Comparison of ENCODE assay signal across 18 cellular contexts in the genomic region with DNA sequence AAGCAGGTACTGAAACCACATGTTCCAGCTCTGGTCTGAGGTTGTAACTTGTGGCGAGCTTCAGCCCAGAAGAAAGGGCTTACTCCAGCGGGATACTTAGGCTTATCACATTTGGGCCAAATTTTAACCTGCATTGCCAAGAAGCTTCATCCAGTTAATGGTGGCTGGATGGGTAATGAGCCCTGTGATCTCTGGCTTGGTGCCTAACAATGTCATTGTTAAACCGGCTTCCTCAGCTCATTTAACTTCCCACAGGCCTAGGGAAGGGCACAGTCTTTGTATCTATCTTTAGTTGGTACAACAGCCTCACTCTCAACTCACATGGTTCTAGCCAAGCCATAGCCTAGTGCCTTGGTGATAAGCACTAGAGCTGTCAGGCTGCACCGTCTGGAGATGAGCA. TPM values are rescaled to one million over a fixed set of nuclear protein-coding genes. Genes with fewer than 3 reads are reported as not detected.
DNase-seq lines count a peak whose midpoint lies in the region; ATAC-seq and TF ChIP-seq lines count a peak whose summit lies in the region.
"Had no signal": no experiment of that assay in that cellular context is flagged by ENCODE, and none has a peak within 500 bp of the region (broad histone marks: within the 10 kb centered on the region; RNA-seq: fewer than 3 reads in every experiment).

No MANE protein-coding gene starts in this region.

- H3K27ac ChIP-seq in heart right ventricle: peak overlapping the region in 7 of 10 donors; percentile 32 to 71 (median 55)
- H3K27ac ChIP-seq: cardiac muscle cell, PC-9 had no signal

- no peak overlapping the region for H3K4me3 Mint-ChIP-seq in HFFc6
- H3K4me3 Mint-ChIP-seq: CD4-positive, alpha-beta memory T cell; naive B cell; type B pancreatic cell had no signal

- H3K27me3 ChIP-seq in heart right ventricle (no peaks in the 10 kb centered on the region), MG63 (no peaks in the 10 kb centered on the region)
- H3K27me3 ChIP-seq: cardiac muscle cell had no signal

- intact Hi-C loops in heart right ventricle (cut with DNase I): no loop called here

- H3K36me3 ChIP-seq in heart right ventricle (no peaks in the 10 kb centered on the region), MG63 (no peaks in the 10 kb centered on the region)
- H3K36me3 ChIP-seq: cardiac muscle cell had no signal

- H3K4me3 ChIP-seq in heart right ventricle (no peak overlapping the region), MG63 (no peak overlapping the region)
- H3K4me3 ChIP-seq: cardiac muscle cell, PC-9 had no signal

- TF ChIP-seq CTCF in HFFc6 (IDR thresholded peaks at IDR 0.05) (no peak), heart right ventricle (IDR thresholded peaks at IDR 0.05) (no peak)

- no peak for DNase-seq in HFFc6
- peak in 1 of 2 donors; percentile 56 for DNase-seq in heart right ventricle
- DNase-seq in renal cortical epithelial cell (ENCODE audit: low read depth): peak; percentile 97
- DNase-seq in DMS114 treated with DMSO at 0.1 percent for 48 hours (lab: John Stamatoyannopoulos, UW; ENCODE audit: unreplicated experiment): no peak
- DNase-seq in Ammon's horn (ENCODE audit: low spot score): no peak
- no peak for DNase-seq in MG63
- DNase-seq in activated CD8-positive, alpha-beta memory T cell treated with anti-CD3 and anti-CD28 coated beads for 24 hours: no peak
- DNase-seq: activated naive CD4-positive, alpha-beta T cell treated with anti-CD3 and anti-CD28 coated beads, Interleukin-2, amount 50 U/mL, for 16 hours; CD4-positive, alpha-beta memory T cell; left colon; naive B cell; NCI-H345; PC-9; retina; stimulated activated CD4-positive, alpha-beta T cell treated with anti-CD3 and anti-CD28 coated beads, Interleukin-4, amount 100 ng/mL, for 1 hour had no signal

- H3K9me3 Mint-ChIP-seq in HFFc6: no peaks in the 10 kb centered on the region
- H3K9me3 Mint-ChIP-seq: CD4-positive, alpha-beta memory T cell; naive B cell; type B pancreatic cell had no signal

- H3K4me1 Mint-ChIP-seq in HFFc6 (ENCODE audit: low read depth): peaks cover 94% of the 10 kb centered on the region
- H3K4me1 Mint-ChIP-seq: CD4-positive, alpha-beta memory T cell; naive B cell had no signal

- WGBS in heart right ventricle, 2 donors: 42 to 43% methylated on average over 4 of the region's 4 CpGs

- peak; percentile 5 for ATAC-seq in SK-N-SH treated with all-trans-retinoic acid at 6 μM for 48 hours
- peak; percentile 62 to 96 (median 82) for ATAC-seq in heart right ventricle
- ATAC-seq: left colon had no signal

- no peaks in the 10 kb centered on the region for H3K9me3 ChIP-seq in heart right ventricle
- no peaks in the 10 kb centered on the region for H3K9me3 ChIP-seq in MG63

- H3K27me3 Mint-ChIP-seq in HFFc6 (ENCODE audit: insufficient read depth): no peaks in the 10 kb centered on the region
- H3K27me3 Mint-ChIP-seq: type B pancreatic cell had no signal

- H3K36me3 Mint-ChIP-seq in HFFc6 (ENCODE audit: low read depth): no peaks in the 10 kb centered on the region
- H3K36me3 Mint-ChIP-seq: CD4-positive, alpha-beta memory T cell; naive B cell; type B pancreatic cell had no signal

- H3K27ac Mint-ChIP-seq in HFFc6: peak overlapping the region; percentile 68; the same call in 1 of the 2 replicates
- H3K27ac Mint-ChIP-seq: CD4-positive, alpha-beta memory T cell; naive B cell; type B pancreatic cell had no signal

- peaks cover 0 to 44% (median 10%) of the 10 kb centered on the region in 9 donors for H3K4me1 ChIP-seq in heart right ventricle

TF ChIP-seq in SK-N-SH treated with all-trans-retinoic acid at 6 μM for 48 hours, 23 proteins besides CTCF, POLR2A, EP300 and RAD21:
- TF ChIP-seq ESRRG (CRISPR knock-in tag; IDR thresholded peaks at IDR 0.05) (no peak), ZC3H10 (CRISPR knock-in tag; IDR thresholded peaks at IDR 0.05) (no peak), ZNF70 (CRISPR knock-in tag; IDR thresholded peaks at IDR 0.05) (no peak), ARNTL (CRISPR knock-in tag; IDR thresholded peaks at IDR 0.05; ENCODE audit: borderline replicate concordance, low read depth) (no peak), CSDC2 (CRISPR knock-in tag; IDR thresholded peaks at IDR 0.05) (no peak), TCF4 (CRISPR knock-in tag; IDR thresholded peaks at IDR 0.05; ENCODE audit: borderline replicate concordance) (no peak), PPARA (CRISPR knock-in tag; IDR thresholded peaks at IDR 0.05; ENCODE audit: borderline replicate concordance) (no peak), ZNF565 (CRISPR knock-in tag; conservative IDR thresholded peaks at IDR 0.05; ENCODE audit: low read depth) (no peak), BACH2 (CRISPR knock-in tag; IDR thresholded peaks at IDR 0.05; ENCODE audit: borderline replicate concordance) (no peak), TOX (CRISPR knock-in tag; IDR thresholded peaks at IDR 0.05; ENCODE audit: borderline replicate concordance) (no peak)
- TF ChIP-seq, protein P1, sequence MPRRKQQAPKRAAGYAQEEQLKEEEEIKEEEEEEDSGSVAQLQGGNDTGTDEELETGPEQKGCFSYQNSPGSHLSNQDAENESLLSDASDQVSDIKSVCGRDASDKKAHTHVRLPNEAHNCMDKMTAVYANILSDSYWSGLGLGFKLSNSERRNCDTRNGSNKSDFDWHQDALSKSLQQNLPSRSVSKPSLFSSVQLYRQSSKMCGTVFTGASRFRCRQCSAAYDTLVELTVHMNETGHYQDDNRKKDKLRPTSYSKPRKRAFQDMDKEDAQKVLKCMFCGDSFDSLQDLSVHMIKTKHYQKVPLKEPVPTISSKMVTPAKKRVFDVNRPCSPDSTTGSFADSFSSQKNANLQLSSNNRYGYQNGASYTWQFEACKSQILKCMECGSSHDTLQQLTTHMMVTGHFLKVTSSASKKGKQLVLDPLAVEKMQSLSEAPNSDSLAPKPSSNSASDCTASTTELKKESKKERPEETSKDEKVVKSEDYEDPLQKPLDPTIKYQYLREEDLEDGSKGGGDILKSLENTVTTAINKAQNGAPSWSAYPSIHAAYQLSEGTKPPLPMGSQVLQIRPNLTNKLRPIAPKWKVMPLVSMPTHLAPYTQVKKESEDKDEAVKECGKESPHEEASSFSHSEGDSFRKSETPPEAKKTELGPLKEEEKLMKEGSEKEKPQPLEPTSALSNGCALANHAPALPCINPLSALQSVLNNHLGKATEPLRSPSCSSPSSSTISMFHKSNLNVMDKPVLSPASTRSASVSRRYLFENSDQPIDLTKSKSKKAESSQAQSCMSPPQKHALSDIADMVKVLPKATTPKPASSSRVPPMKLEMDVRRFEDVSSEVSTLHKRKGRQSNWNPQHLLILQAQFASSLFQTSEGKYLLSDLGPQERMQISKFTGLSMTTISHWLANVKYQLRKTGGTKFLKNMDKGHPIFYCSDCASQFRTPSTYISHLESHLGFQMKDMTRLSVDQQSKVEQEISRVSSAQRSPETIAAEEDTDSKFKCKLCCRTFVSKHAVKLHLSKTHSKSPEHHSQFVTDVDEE (CRISPR knock-in tag; IDR thresholded peaks at IDR 0.05): no peak
- TF ChIP-seq, protein P2, sequence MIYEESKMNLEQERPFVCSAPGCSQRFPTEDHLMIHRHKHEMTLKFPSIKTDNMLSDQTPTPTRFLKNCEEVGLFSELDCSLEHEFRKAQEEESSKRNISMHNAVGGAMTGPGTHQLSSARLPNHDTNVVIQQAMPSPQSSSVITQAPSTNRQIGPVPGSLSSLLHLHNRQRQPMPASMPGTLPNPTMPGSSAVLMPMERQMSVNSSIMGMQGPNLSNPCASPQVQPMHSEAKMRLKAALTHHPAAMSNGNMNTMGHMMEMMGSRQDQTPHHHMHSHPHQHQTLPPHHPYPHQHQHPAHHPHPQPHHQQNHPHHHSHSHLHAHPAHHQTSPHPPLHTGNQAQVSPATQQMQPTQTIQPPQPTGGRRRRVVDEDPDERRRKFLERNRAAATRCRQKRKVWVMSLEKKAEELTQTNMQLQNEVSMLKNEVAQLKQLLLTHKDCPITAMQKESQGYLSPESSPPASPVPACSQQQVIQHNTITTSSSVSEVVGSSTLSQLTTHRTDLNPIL (CRISPR knock-in tag; IDR thresholded peaks at IDR 0.05; ENCODE audit: low read depth): no peak
- TF ChIP-seq, protein P3, sequence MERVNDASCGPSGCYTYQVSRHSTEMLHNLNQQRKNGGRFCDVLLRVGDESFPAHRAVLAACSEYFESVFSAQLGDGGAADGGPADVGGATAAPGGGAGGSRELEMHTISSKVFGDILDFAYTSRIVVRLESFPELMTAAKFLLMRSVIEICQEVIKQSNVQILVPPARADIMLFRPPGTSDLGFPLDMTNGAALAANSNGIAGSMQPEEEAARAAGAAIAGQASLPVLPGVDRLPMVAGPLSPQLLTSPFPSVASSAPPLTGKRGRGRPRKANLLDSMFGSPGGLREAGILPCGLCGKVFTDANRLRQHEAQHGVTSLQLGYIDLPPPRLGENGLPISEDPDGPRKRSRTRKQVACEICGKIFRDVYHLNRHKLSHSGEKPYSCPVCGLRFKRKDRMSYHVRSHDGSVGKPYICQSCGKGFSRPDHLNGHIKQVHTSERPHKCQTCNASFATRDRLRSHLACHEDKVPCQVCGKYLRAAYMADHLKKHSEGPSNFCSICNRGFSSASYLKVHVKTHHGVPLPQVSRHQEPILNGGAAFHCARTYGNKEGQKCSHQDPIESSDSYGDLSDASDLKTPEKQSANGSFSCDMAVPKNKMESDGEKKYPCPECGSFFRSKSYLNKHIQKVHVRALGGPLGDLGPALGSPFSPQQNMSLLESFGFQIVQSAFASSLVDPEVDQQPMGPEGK (CRISPR knock-in tag; IDR thresholded peaks at IDR 0.05; ENCODE audit: borderline replicate concordance): no peak

RNA-seq across cellular contexts. Expression of a gene that starts 43.6 kb away (rescaled TPM):
- total RNA-seq in HFFc6 (2021; fragmentation: NEBNext Ultra II Directional; extraction: Animal tissue kit (Norgen Biotek cat#: 25700)): under 1 TPM in 3 of 6 experiments, not detected in 3; 0.07 to 0.21 (median 0.14) TPM
- total RNA-seq in heart right ventricle (1 to 10 TPM in 1 of 10 donors, under 1 TPM in 9; 0.15 to 1.2 (median 0.35) TPM), renal cortical epithelial cell (not detected in 2 replicates)
- under 1 TPM; 0.07 to 0.29 TPM for polyA plus RNA-seq in heart right ventricle
- not detected in 2 replicates for total RNA-seq in MG63 (2014; rRNA removed; shearing (Covaris generic); ENCODE audit: low replicate concordance)
- total RNA-seq: cardiac muscle cell; CD4-positive, alpha-beta memory T cell; left colon; PC-9 had no signal
- polyA plus RNA-seq: cardiac muscle cell; CD4-positive, alpha-beta memory T cell had no signal
